Comparison of ENCODE assay signal across 9 cellular contexts in the genomic region with DNA sequence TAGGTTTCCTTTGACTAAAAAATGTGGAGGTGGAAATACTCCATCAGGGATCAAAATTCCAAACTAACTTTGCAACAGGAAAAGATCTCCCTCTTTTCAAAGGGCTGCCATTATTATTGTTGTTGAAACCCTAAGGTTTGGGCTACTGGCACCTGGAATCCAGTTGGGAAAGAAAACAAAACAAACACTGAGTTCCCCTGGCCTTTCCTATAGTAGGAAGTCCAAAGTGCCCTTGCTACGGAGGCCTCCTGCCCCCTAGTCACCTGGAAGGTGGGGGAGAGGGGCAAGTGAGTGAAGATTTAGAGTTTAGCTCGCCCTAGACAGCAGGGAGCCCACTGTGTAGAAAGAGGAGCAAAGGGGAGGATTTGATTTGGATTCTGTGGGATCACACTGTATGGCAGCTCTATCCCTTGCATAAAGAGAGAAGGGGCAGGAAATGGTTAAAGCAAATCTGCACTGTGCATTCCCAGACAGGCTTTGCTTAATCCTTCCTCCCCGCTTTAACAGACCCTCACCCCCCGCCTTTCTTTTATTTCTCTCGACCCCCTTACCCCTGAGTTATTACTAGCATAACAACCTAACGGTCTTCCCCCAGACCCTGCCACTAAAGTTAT. TPM values are rescaled to one million over a fixed set of nuclear protein-coding genes. Genes with fewer than 3 reads are reported as not detected.
DNase-seq lines count a peak whose midpoint lies in the region; ATAC-seq and TF ChIP-seq lines count a peak whose summit lies in the region.
"Had no signal": no experiment of that assay in that cellular context is flagged by ENCODE, and none has a peak within 500 bp of the region (broad histone marks: within the 10 kb centered on the region; RNA-seq: fewer than 3 reads in every experiment).

No MANE protein-coding gene starts in this region.

- peaks cover 3% of the 10 kb centered on the region for H3K36me3 ChIP-seq in iPS-20b (ENCODE audit: insufficient read depth, low read depth, low read length)
- H3K36me3 ChIP-seq in stomach smooth muscle (ENCODE audit: control insufficient read depth in 2 of 2, insufficient read depth in 2 of 2, low read length in 2 of 2) = peaks cover 3 to 6% of the 10 kb centered on the region in 2 donors

- H3K4me3 Mint-ChIP-seq in activated B cell treated with CpG ODN at 0.5 μM for 24 hours = peak overlapping the region; percentile 80

- H3K9ac ChIP-seq in iPS-20b (ENCODE audit: low read depth, low read length) (no peak overlapping the region), stomach smooth muscle (ENCODE audit: low read length in 2 of 2) (peak overlapping the region; percentile 41 to 51)

- H3K4me3 ChIP-seq in iPS-20b (ENCODE audit: low read length) (peak overlapping the region; percentile 72), stomach smooth muscle (ENCODE audit: low read length in 2 of 2) (peak overlapping the region; percentile 90 to 99)

- H3K27me3 ChIP-seq in iPS-20b (ENCODE audit: insufficient read depth, low read length) = peaks cover 36% of the 10 kb centered on the region
- no peaks in the 10 kb centered on the region for H3K27me3 ChIP-seq in stomach smooth muscle (ENCODE audit: control insufficient read depth in 1 of 2, insufficient read depth in 2 of 2, low read length in 2 of 2)

- ATAC-seq in activated B cell treated with CpG ODN at 0.5 μM for 24 hours (ENCODE audit: low read depth) (no peak), HG02884 (IDR thresholded peaks at IDR 0.05; ENCODE audit: unreplicated experiment) (no peak)

- H3K9me3 ChIP-seq in iPS-20b (ENCODE audit: insufficient read depth, low read depth, low read length) = no peaks in the 10 kb centered on the region
- no peaks in the 10 kb centered on the region for H3K9me3 ChIP-seq in stomach smooth muscle (ENCODE audit: control insufficient read depth in 2 of 2, low read length in 2 of 2)

- no peak overlapping the region for H3K27ac ChIP-seq in iPS-20b (ENCODE audit: low read length)
- H3K27ac ChIP-seq in stomach smooth muscle (ENCODE audit: low read length) = peak overlapping the region; percentile 95

- no peaks in the 10 kb centered on the region for H3K9me3 Mint-ChIP-seq in activated B cell treated with CpG ODN at 0.5 μM for 24 hours
- H3K9me3 Mint-ChIP-seq: activated naive CD4-positive, alpha-beta T cell treated with anti-CD3 and anti-CD28 coated beads, Interleukin-2, amount 50 U/mL, for 72 hours had no signal

- CTCF ChIA-PET in activated B cell treated with CpG ODN at 0.5 μM for 24 hours (lab: Charles Lee) = no interaction called here

- no peak overlapping the region for H3K27ac Mint-ChIP-seq in activated B cell treated with CpG ODN at 0.5 μM for 24 hours
- H3K27ac Mint-ChIP-seq: activated naive CD4-positive, alpha-beta T cell treated with anti-CD3 and anti-CD28 coated beads, Interleukin-2, amount 50 U/mL, for 72 hours had no signal

- no peaks in the 10 kb centered on the region for H3K36me3 Mint-ChIP-seq in activated B cell treated with CpG ODN at 0.5 μM for 24 hours (ENCODE audit: low read depth)

- POLR2A ChIA-PET in activated B cell treated with CpG ODN at 0.5 μM for 24 hours (lab: Charles Lee) = no interaction called here

- H3K4me1 ChIP-seq in iPS-20b (ENCODE audit: insufficient read depth, low read length) (peaks cover 7% of the 10 kb centered on the region; the same call in 1 of the 2 replicates), stomach smooth muscle (ENCODE audit: control insufficient read depth, insufficient read depth, low read length) (peaks cover 33% of the 10 kb centered on the region)

- peaks cover 42% of the 10 kb centered on the region for H3K4me1 Mint-ChIP-seq in activated B cell treated with CpG ODN at 0.5 μM for 24 hours

- no peak for TF ChIP-seq CTCF in activated B cell treated with CpG ODN at 0.5 μM for 24 hours (IDR thresholded peaks at IDR 0.05)

- peaks cover 50% of the 10 kb centered on the region for H3K27me3 Mint-ChIP-seq in activated B cell treated with CpG ODN at 0.5 μM for 24 hours

- intact Hi-C loops in activated B cell treated with CpG ODN at 0.5 μM for 24 hours (cut with micrococcal nuclease) = no loop called here

- DNase-seq in NCI-H2227 (lab: John Stamatoyannopoulos, UW; ENCODE audit: unreplicated experiment) (peak; percentile 35), NCI-H2227 treated with DMSO at 0.1 percent for 48 hours (lab: John Stamatoyannopoulos, UW) (no peak), activated B cell treated with CpG ODN at 0.5 μM for 24 hours (no peak), NCI-H1436 (lab: John Stamatoyannopoulos, UW) (no peak), cortex of kidney (lab: John Stamatoyannopoulos, UW) (no peak)

RNA-seq across cellular contexts. Expression of gene FAT4, which starts 0.7 kb away (rescaled TPM):
- not detected in 2 replicates for total RNA-seq in activated B cell treated with CpG ODN at 0.5 μM for 24 hours
- total RNA-seq: activated naive CD4-positive, alpha-beta T cell treated with anti-CD3 and anti-CD28 coated beads, Interleukin-2, amount 50 U/mL, for 72 hours had no signal
